ENCODE assay signal across 9 cellular contexts in the genomic region with DNA sequence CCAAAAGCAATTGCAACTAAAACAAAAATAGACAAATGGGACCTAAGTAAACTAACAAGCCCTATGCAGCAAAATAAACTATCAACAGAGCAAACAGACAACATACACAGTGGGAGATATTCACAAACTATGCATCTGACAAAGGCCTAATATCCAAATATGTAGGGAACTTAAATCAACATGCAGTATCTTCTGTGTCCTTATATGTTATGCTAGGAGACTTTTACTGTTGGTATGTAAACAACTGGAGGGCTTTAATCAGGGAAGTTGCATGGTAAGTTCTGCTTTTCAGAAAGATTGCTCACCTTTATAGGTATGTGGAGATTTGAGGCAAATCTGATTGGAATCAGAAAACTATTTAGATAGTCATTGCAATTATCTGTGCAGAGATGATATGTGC.
"Had no signal": no experiment of that assay in that cellular context is flagged by ENCODE, and none has a peak within 500 bp of the region (broad histone marks: within the 10 kb centered on the region; RNA-seq: fewer than 3 reads in every experiment).

No MANE protein-coding gene starts in this region.

- H3K36me3 ChIP-seq: HAP-1 had no signal

- H3K27ac ChIP-seq: GM23248 had no signal

- H3K9ac ChIP-seq: GM23248 had no signal

- H3K4me2 ChIP-seq: GM23338 had no signal

- H3K4me1 ChIP-seq: HAP-1 had no signal

- H3K4me3 ChIP-seq: GM23248, GM23338, HAP-1 had no signal

- ATAC-seq: GM23338, HCT116 had no signal

- H2AFZ ChIP-seq: GM23248, GM23338 had no signal

- DNase-seq: GM23248, GOT3, H7, H9, HCEC 1CT, HFFc6 had no signal

- H3K9me3 ChIP-seq: HAP-1 had no signal
